Comparison of ENCODE assay signal across 27 cellular contexts in the genomic region with DNA sequence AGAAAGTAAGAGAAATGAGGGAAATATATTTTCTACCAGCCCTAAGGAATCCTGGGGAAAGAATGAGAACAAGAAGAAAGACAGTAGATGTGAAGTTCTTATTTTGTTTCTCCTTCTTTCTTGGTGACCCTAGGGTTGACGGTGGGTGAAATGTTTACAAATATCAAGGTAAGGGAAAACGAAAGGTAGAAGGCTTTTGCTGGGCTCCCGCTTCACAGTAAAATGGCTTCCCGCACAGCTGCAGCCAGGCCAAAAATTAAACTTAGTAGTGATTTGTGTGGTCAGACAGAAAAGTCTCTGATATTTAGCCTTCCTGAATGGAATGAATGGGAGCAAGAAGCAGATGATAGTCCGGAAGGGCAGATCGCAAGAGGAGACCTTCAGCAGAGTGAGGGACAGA.
"Had no signal": no experiment of that assay in that cellular context is flagged by ENCODE, and none has a peak within 500 bp of the region (broad histone marks: within the 10 kb centered on the region; RNA-seq: fewer than 3 reads in every experiment).

No MANE protein-coding gene starts in this region.

- DNase-seq: central memory CD4-positive, alpha-beta T cell; dorsolateral prefrontal cortex; effector memory CD4-positive, alpha-beta T cell; foreskin fibroblast; glutamatergic neuron; immature natural killer cell; left cardiac atrium; left ventricle myocardium inferior; lower lobe of right lung; midbrain; nephron progenitor cell; nucleus accumbens; pancreas; stimulated activated CD4-positive, alpha-beta T cell treated with anti-CD3 and anti-CD28 coated beads, Interleukin-2, amount 100 ng/mL, for 24 hours; stimulated activated CD4-positive, alpha-beta T cell treated with anti-CD3 and anti-CD28 coated beads, Interleukin-4, amount 100 ng/mL, for 4 hours; stimulated activated naive B cell treated with anti-CD40 and anti-IgM and Interleukin-4, amounts not matched to agents 10 μg/mL and 1 μg/mL and 100 μg/mL, for 72 hours; stimulated activated naive CD8-positive, alpha-beta T cell treated with anti-CD3 and anti-CD28 coated beads, Interleukin-15, amount 100 ng/mL, for 72 hours; testis; transverse colon had no signal

- H3K4me3 Mint-ChIP-seq: immature natural killer cell; memory B cell; nephron progenitor cell; stimulated activated naive B cell treated with anti-CD40 and anti-IgM and Interleukin-4, amounts not matched to agents 10 μg/mL and 1 μg/mL and 100 μg/mL, for 72 hours; stimulated activated naive CD8-positive, alpha-beta T cell treated with anti-CD3 and anti-CD28 coated beads, Interleukin-15, amount 100 ng/mL, for 72 hours had no signal

- H3K36me3 ChIP-seq: esophagus muscularis mucosa, gastroesophageal sphincter, left ventricle myocardium inferior, lower lobe of right lung, pancreas, prostate gland, transverse colon had no signal

- H3K9me3 ChIP-seq: esophagus muscularis mucosa, gastroesophageal sphincter, left ventricle myocardium inferior, lower lobe of right lung, pancreas, prostate gland, testis, transverse colon had no signal

- H3K36me3 Mint-ChIP-seq: immature natural killer cell; memory B cell; stimulated activated naive B cell treated with anti-CD40 and anti-IgM and Interleukin-4, amounts not matched to agents 10 μg/mL and 1 μg/mL and 100 μg/mL, for 72 hours had no signal

- H3K27me3 ChIP-seq: dorsolateral prefrontal cortex, esophagus muscularis mucosa, gastroesophageal sphincter, pancreas, testis, transverse colon had no signal

- H3K4me1 Mint-ChIP-seq: immature natural killer cell; memory B cell; stimulated activated naive B cell treated with anti-CD40 and anti-IgM and Interleukin-4, amounts not matched to agents 10 μg/mL and 1 μg/mL and 100 μg/mL, for 72 hours; stimulated activated naive CD8-positive, alpha-beta T cell treated with anti-CD3 and anti-CD28 coated beads, Interleukin-15, amount 100 ng/mL, for 72 hours had no signal

- ATAC-seq: gastroesophageal sphincter; left cardiac atrium; lower lobe of right lung; pancreas; sciatic nerve; stimulated activated naive B cell treated with anti-CD40 and anti-IgM and Interleukin-4, amounts not matched to agents 10 μg/mL and 1 μg/mL and 100 μg/mL, for 72 hours; stimulated activated naive CD8-positive, alpha-beta T cell treated with anti-CD3 and anti-CD28 coated beads, Interleukin-15, amount 100 ng/mL, for 72 hours had no signal

- H3K4me1 ChIP-seq: left ventricle myocardium inferior, lower lobe of right lung, prostate gland, testis, transverse colon had no signal

- FAIRE-seq: keratinocyte, pancreas had no signal

- H3K27me3 Mint-ChIP-seq: memory B cell; stimulated activated naive B cell treated with anti-CD40 and anti-IgM and Interleukin-4, amounts not matched to agents 10 μg/mL and 1 μg/mL and 100 μg/mL, for 72 hours; stimulated activated naive CD8-positive, alpha-beta T cell treated with anti-CD3 and anti-CD28 coated beads, Interleukin-15, amount 100 ng/mL, for 72 hours had no signal

- H3K9me3 Mint-ChIP-seq: nephron progenitor cell; stimulated activated naive B cell treated with anti-CD40 and anti-IgM and Interleukin-4, amounts not matched to agents 10 μg/mL and 1 μg/mL and 100 μg/mL, for 72 hours; stimulated activated naive CD8-positive, alpha-beta T cell treated with anti-CD3 and anti-CD28 coated beads, Interleukin-15, amount 100 ng/mL, for 72 hours had no signal

- H3K27ac ChIP-seq: coronary artery, dorsolateral prefrontal cortex, epithelial cell of prostate, esophagus muscularis mucosa, gastroesophageal sphincter, left ventricle myocardium inferior, lower lobe of right lung, pancreas, prostate gland, testis, transverse colon had no signal

- H3K4me3 ChIP-seq: coronary artery, dorsolateral prefrontal cortex, esophagus muscularis mucosa, gastroesophageal sphincter, left ventricle myocardium inferior, lower lobe of right lung, pancreas, prostate gland, testis, transverse colon had no signal

- H3K27ac Mint-ChIP-seq: immature natural killer cell; memory B cell; nephron progenitor cell; stimulated activated naive B cell treated with anti-CD40 and anti-IgM and Interleukin-4, amounts not matched to agents 10 μg/mL and 1 μg/mL and 100 μg/mL, for 72 hours; stimulated activated naive CD8-positive, alpha-beta T cell treated with anti-CD3 and anti-CD28 coated beads, Interleukin-15, amount 100 ng/mL, for 72 hours had no signal
